In genomic region chr14:104793703-104793959, GRCh38 we compare ENCODE assay signal across 8 cellular contexts. TPM values are rescaled to one million over a fixed set of nuclear protein-coding genes. Genes with fewer than 3 reads are reported as not detected.
DNase-seq lines count a peak whose midpoint lies in the region; ATAC-seq, FAIRE-seq and TF ChIP-seq lines count a peak whose summit lies in the region.

No MANE protein-coding gene starts in this region.

- H3K27me3 ChIP-seq in HUES48 (ENCODE audit: control insufficient read depth, insufficient read depth, low read length), result peaks cover 27% of the 10 kb centered on the region
- H3K27me3 ChIP-seq in mucosa of rectum (ENCODE audit: control insufficient read depth in 2 of 2, insufficient read depth in 2 of 2, low read length in 2 of 2), result no peaks in the 10 kb centered on the region

- in situ Hi-C loops in astrocyte of the spinal cord (cut with HindIII; ENCODE audit: low sequenced_read_pairs), result no loop called here

- FAIRE-seq in A549 (lab: Jason Lieb, UNC), result no peak

- peaks cover 41% of the 10 kb centered on the region for H3K4me1 ChIP-seq in A549
- H3K4me1 ChIP-seq in HUES48 (ENCODE audit: control insufficient read depth, insufficient read depth, low read length), result peaks cover 27% of the 10 kb centered on the region
- H3K4me1 ChIP-seq in mucosa of rectum (ENCODE audit: control insufficient read depth in 2 of 2, insufficient read depth in 2 of 2, low read length in 2 of 2), result peaks cover 36 to 50% of the 10 kb centered on the region in 2 donors

- 100% methylated on average over 1 of the region's 2 CpGs for WGBS in A549 (ENCODE audit: missing lambda C conversion rate)

- H3K36me3 ChIP-seq in HUES48 (ENCODE audit: control insufficient read depth, insufficient read depth, low read length) (peaks cover 24% of the 10 kb centered on the region; the same call in 1 of the 2 replicates), mucosa of rectum (ENCODE audit: control insufficient read depth in 2 of 2, insufficient read depth in 2 of 2, low read length in 2 of 2) (peaks cover 9 to 20% of the 10 kb centered on the region in 2 donors)

- H3K9ac ChIP-seq in HUES48 (ENCODE audit: low read depth, low read length), result no peak overlapping the region
- peak overlapping the region in 1 of 2 donors; percentile 34 for H3K9ac ChIP-seq in mucosa of rectum (ENCODE audit: low read depth in 1 of 2, low read length in 2 of 2)

- CTCF ChIA-PET in A549 (lab: Yijun Ruan, JAX), result interaction anchor here (1.1 to 2.0 kb wide), 3 partner anchors 18 to 25 kb away, joined by 3 to 10 read pairs (median 5); no protein-coding TSS in a partner anchor

- no peak for TF ChIP-seq POLR2A in A549 (IDR thresholded peaks at IDR 0.05; ENCODE audit: low read length)

- no peak for TF ChIP-seq EP300 in A549 (IDR thresholded peaks at IDR 0.05)

- POLR2A ChIA-PET in A549 (lab: Yijun Ruan, JAX), result no interaction called here

- H3K4me3 ChIP-seq in A549 (no peak overlapping the region), HUES48 (ENCODE audit: low read depth, low read length) (peak overlapping the region; percentile 75), astrocyte of the spinal cord (ENCODE audit: low read depth, low read length) (peak overlapping the region; percentile 74), mucosa of rectum (ENCODE audit: low read length in 2 of 2) (peak overlapping the region; percentile 73 to 74)

- H3K27ac ChIP-seq in A549 (peak overlapping the region in 1 of 2 experiments; percentile 98; a peak in 3 of 6 replicates), HUES48 (ENCODE audit: low read depth, low read length) (no peak overlapping the region), mucosa of rectum (ENCODE audit: low read depth in 2 of 2, low read length in 2 of 2) (no peak overlapping the region)

- no peak for TF ChIP-seq RAD21 in A549 (conservative IDR thresholded peaks at IDR 0.05 in 1 of 2, IDR thresholded peaks at IDR 0.05 in 1 of 2)

- DNase-seq in A549 (ENCODE audit: low read depth in 1 of 2, low spot score in 1 of 2) (no peak), astrocyte of the spinal cord (ENCODE audit: low read depth, low spot score) (no peak), NCI-H446 (lab: John Stamatoyannopoulos, UW) (no peak), GM03348 (ENCODE audit: low spot score) (no peak)
- no peak for DNase-seq in activated CD4-positive, alpha-beta T cell treated with anti-CD3 and anti-CD28 coated beads for 48 hours
- no peak for DNase-seq in stimulated activated CD4-positive, alpha-beta T cell treated with anti-CD3 and anti-CD28 coated beads, Interleukin-2, amount 100 ng/mL, for 24 hours

- H3K9me3 ChIP-seq in A549 (no peaks in the 10 kb centered on the region), HUES48 (ENCODE audit: control insufficient read depth, insufficient read depth, low read length) (no peaks in the 10 kb centered on the region), mucosa of rectum (ENCODE audit: control insufficient read depth in 2 of 2, low read length in 2 of 2) (no peaks in the 10 kb centered on the region)

- no peak for ATAC-seq in A549

- H3K4me2 ChIP-seq in A549, result peak overlapping the region; percentile 89

- TF ChIP-seq CTCF in A549 (IDR thresholded peaks at IDR 0.05), result no peak
- TF ChIP-seq CTCF in astrocyte of the spinal cord (IDR thresholded peaks at IDR 0.05; ENCODE audit: low read depth, low read length), result no peak

TF ChIP-seq in A549, 52 proteins besides CTCF, POLR2A, EP300 and RAD21 (continues in another document):
- TF ChIP-seq ZSCAN20 (CRISPR knock-in tag; IDR thresholded peaks at IDR 0.05) (no peak), HOXB13 (CRISPR knock-in tag; IDR thresholded peaks at IDR 0.05; ENCODE audit: low read depth) (no peak), EHF (CRISPR knock-in tag; IDR thresholded peaks at IDR 0.05) (no peak), HES2 (IDR thresholded peaks at IDR 0.05) (no peak), USF2 (IDR thresholded peaks at IDR 0.05) (no peak), KDM5A (IDR thresholded peaks at IDR 0.05) (no peak), HMGXB4 (CRISPR knock-in tag; IDR thresholded peaks at IDR 0.05; ENCODE audit: borderline replicate concordance) (no peak), REST (IDR thresholded peaks at IDR 0.05) (no peak), RARB (CRISPR knock-in tag; IDR thresholded peaks at IDR 0.05) (no peak), JUNB (IDR thresholded peaks at IDR 0.05) (no peak), CBX2 (IDR thresholded peaks at IDR 0.05; ENCODE audit: borderline replicate concordance, low read depth) (no peak), ZNF302 (CRISPR knock-in tag; IDR thresholded peaks at IDR 0.05) (no peak), ZFP36 (IDR thresholded peaks at IDR 0.05; ENCODE audit: borderline replicate concordance, partially characterized antibody) (no peak), MAZ (IDR thresholded peaks at IDR 0.05; ENCODE audit: borderline replicate concordance, low read depth, low read length) (no peak), ZC3H11A (IDR thresholded peaks at IDR 0.05) (no peak)

RNA-seq across cellular contexts. Expression of gene AKT1, which starts 1.9 kb away (rescaled TPM):
- 66.0 and 70.2 TPM in 2 replicates for polyA plus RNA-seq in A549 (2011; rRNA removed)
- 164 and 170 TPM in 2 replicates for polyA plus RNA-seq in A549 (2012; cell fraction: cytosol; rRNA removed)
- 315 and 328 TPM in 2 replicates for polyA plus RNA-seq in A549 (2012; cell fraction: nucleus; rRNA removed)
- polyA plus RNA-seq in A549 (2017; fragmentation: RNase III; extraction: RNeasy Plus Mini Kit Qiagen cat#74134 plus additional on column Dnase treatment), result 87.1 to 93.8 TPM (median 93.0 TPM) in 3 replicates
- 138 and 139 TPM in 2 replicates for polyA minus RNA-seq in A549 (2011; rRNA and poly(A)+ RNA removed)

RNA-seq across cellular contexts. Expression of gene ZBTB42, which starts 7.3 kb away (rescaled TPM):
- polyA plus RNA-seq in A549 (2011; rRNA removed), result 1.6 and 2.1 TPM in 2 replicates
- polyA plus RNA-seq in A549 (2012; cell fraction: cytosol; rRNA removed), result 1.6 and 2.9 TPM in 2 replicates
- 2.3 and 2.9 TPM in 2 replicates for polyA plus RNA-seq in A549 (2012; cell fraction: nucleus; rRNA removed)
- 2.3 to 3.1 TPM (median 2.6 TPM) in 3 replicates for polyA plus RNA-seq in A549 (2017; fragmentation: RNase III; extraction: RNeasy Plus Mini Kit Qiagen cat#74134 plus additional on column Dnase treatment)
- 3.9 and 4.1 TPM in 2 replicates for polyA minus RNA-seq in A549 (2011; rRNA and poly(A)+ RNA removed)

RNA-seq across cellular contexts. Expression of gene SIVA1, which starts 40.7 kb away (rescaled TPM):
- polyA plus RNA-seq in A549 (2011; rRNA removed) (90.0 and 94.2 TPM in 2 replicates), A549 (2017; fragmentation: RNase III; extraction: RNeasy Plus Mini Kit Qiagen cat#74134 plus additional on column Dnase treatment) (157 to 169 TPM (median 163 TPM) in 3 replicates)
- 477 and 601 TPM in 2 replicates for polyA plus RNA-seq in A549 (2012; cell fraction: cytosol; rRNA removed)
- 376 and 581 TPM in 2 replicates for polyA plus RNA-seq in A549 (2012; cell fraction: nucleus; rRNA removed)
- polyA minus RNA-seq in A549 (2011; rRNA and poly(A)+ RNA removed), result 12.3 and 14.4 TPM in 2 replicates
